ENCODE assay signal across 8 cellular contexts in genomic region chr3:33372218-33373081, GRCh38.
DNase-seq lines count a peak whose midpoint lies in the region; ATAC-seq and TF ChIP-seq lines count a peak whose summit lies in the region.

No MANE protein-coding gene starts in this region.

- H3K27ac ChIP-seq in prostate gland: no peak overlapping the region

- TF ChIP-seq POLR2A in prostate gland (IDR thresholded peaks at IDR 0.05): no peak

- H3K36me3 ChIP-seq in prostate gland: no peaks in the 10 kb centered on the region

- intact Hi-C loops in head of caudate nucleus (cut with DNase I): loop anchor here (2.0 kb wide), 1 partner anchor 242 kb away; no protein-coding TSS in a partner anchor
- intact Hi-C loops in prostate gland (cut with DNase I): loop anchor here (1.0 to 5.0 kb wide), 2 partner anchors 241 to 425 kb away; no protein-coding TSS in a partner anchor

- peak; percentile 72 to 82 (median 80) for TF ChIP-seq CTCF in prostate gland (IDR thresholded peaks at IDR 0.05)

- no peaks in the 10 kb centered on the region for H3K27me3 ChIP-seq in prostate gland (replicated peaks; ENCODE audit: insufficient read depth)

- H3K4me3 ChIP-seq in prostate gland: no peak overlapping the region

- peak; percentile 73 for ATAC-seq in HG03175 (IDR thresholded peaks at IDR 0.05; ENCODE audit: unreplicated experiment)
- no peak for ATAC-seq in HG03469 (IDR thresholded peaks at IDR 0.05; ENCODE audit: unreplicated experiment)

- DNase-seq in NCI-H82 (lab: John Stamatoyannopoulos, UW) (peak; percentile 68), NCI-H82 treated with DMSO at 0.1 percent for 48 hours (lab: John Stamatoyannopoulos, UW; ENCODE audit: unreplicated experiment) (no peak), RPMI7951 (ENCODE audit: low read depth) (peak; percentile 74), head of caudate nucleus (peak in 36 of 42 donors; percentile 15 to 85 (median 58)), prostate gland (ENCODE audit: low spot score) (peak; percentile 27)
- peak; percentile 75 for DNase-seq in activated effector memory CD4-positive, alpha-beta T cell treated with anti-CD3 and anti-CD28 coated beads, Interleukin-2, amount 50 U/mL, for 16 hours

- no peaks in the 10 kb centered on the region for H3K9me3 ChIP-seq in prostate gland

- 52% methylated on average over 14 of the region's 14 CpGs for WGBS in prostate gland

- H3K4me1 ChIP-seq in prostate gland (replicated peaks): no peaks in the 10 kb centered on the region
